Comparison of ENCODE assay signal across 7 cellular contexts in genomic region chr12:96434107-96434506, GRCh38. TPM values are rescaled to one million over a fixed set of nuclear protein-coding genes. Genes with fewer than 3 reads are reported as not detected.
DNase-seq lines count a peak whose midpoint lies in the region; ATAC-seq, FAIRE-seq and TF ChIP-seq lines count a peak whose summit lies in the region.

No MANE protein-coding gene starts in this region.

- H3K36me3 ChIP-seq in stomach = no peaks in the 10 kb centered on the region

- peak overlapping the region; percentile 2 for H3K4me3 Mint-ChIP-seq in activated CD8-positive, alpha-beta T cell treated with anti-CD3 and anti-CD28 coated beads for 36 hours

- H3K9me3 Mint-ChIP-seq in activated CD8-positive, alpha-beta T cell treated with anti-CD3 and anti-CD28 coated beads for 36 hours = peaks cover 2% of the 10 kb centered on the region

- TF ChIP-seq POLR2A in stomach (IDR thresholded peaks at IDR 0.05) = no peak

- no peak for TF ChIP-seq CTCF in activated CD8-positive, alpha-beta T cell treated with anti-CD3 and anti-CD28 coated beads for 36 hours (IDR thresholded peaks at IDR 0.05)
- TF ChIP-seq CTCF in foreskin keratinocyte (conservative IDR thresholded peaks at IDR 0.05) (no peak), stomach (IDR thresholded peaks at IDR 0.05) (no peak)

- no peak for TF ChIP-seq EP300 in stomach (IDR thresholded peaks at IDR 0.05)

- POLR2A ChIA-PET in activated CD8-positive, alpha-beta T cell treated with anti-CD3 and anti-CD28 coated beads for 36 hours (lab: Charles Lee) = interaction anchor here (0.7 to 1.3 kb wide), 3 partner anchors 13 to 528 kb away, joined by 3 to 4 read pairs (median 3); no protein-coding TSS in a partner anchor

- intact Hi-C loops in activated CD8-positive, alpha-beta T cell treated with anti-CD3 and anti-CD28 coated beads for 36 hours (cut with micrococcal nuclease) = loop anchor here (5.0 kb wide), 1 partner anchor 37 kb away; no protein-coding TSS in a partner anchor
- intact Hi-C loops in stomach (cut with DNase I; ENCODE audit: low total_unique reads) = no loop called here
- intact Hi-C loops in Right ventricle myocardium superior (cut with DNase I) = no loop called here

- peak; percentile 47 for DNase-seq in HTR-8/SVneo (ENCODE audit: insufficient read length, low spot score)
- peak; percentile 92 for DNase-seq in activated CD8-positive, alpha-beta T cell treated with anti-CD3 and anti-CD28 coated beads for 36 hours
- DNase-seq in foreskin keratinocyte = peak in 1 of 2 donors; percentile 21
- no peak for DNase-seq in stomach
- no peak for DNase-seq in COR-L47 (lab: John Stamatoyannopoulos, UW)
- no peak for DNase-seq in Right ventricle myocardium superior

- H3K9me3 ChIP-seq in stomach = no peaks in the 10 kb centered on the region

- peak overlapping the region; percentile 80 for H3K27ac Mint-ChIP-seq in activated CD8-positive, alpha-beta T cell treated with anti-CD3 and anti-CD28 coated beads for 36 hours

- peaks cover 29% of the 10 kb centered on the region for H3K4me1 Mint-ChIP-seq in activated CD8-positive, alpha-beta T cell treated with anti-CD3 and anti-CD28 coated beads for 36 hours (ENCODE audit: low read depth)

- H3K4me1 ChIP-seq in foreskin keratinocyte (peaks cover under 1% of the 10 kb centered on the region), stomach (peaks cover 0 to 11% (median 3%) of the 10 kb centered on the region in 4 donors)

- H3K27me3 ChIP-seq in foreskin keratinocyte (no peaks in the 10 kb centered on the region), stomach (no peaks in the 10 kb centered on the region)

- WGBS in stomach, 5 donors = 37 to 53% (median 51%) methylated on average over 6 of the region's 6 CpGs

- H3K27ac ChIP-seq in foreskin keratinocyte (no peak overlapping the region), stomach (peak overlapping the region in 3 of 5 donors; percentile 16 to 24 (median 17))

- no peaks in the 10 kb centered on the region for H3K27me3 Mint-ChIP-seq in activated CD8-positive, alpha-beta T cell treated with anti-CD3 and anti-CD28 coated beads for 36 hours

- H3K36me3 Mint-ChIP-seq in activated CD8-positive, alpha-beta T cell treated with anti-CD3 and anti-CD28 coated beads for 36 hours (ENCODE audit: low read depth) = peaks cover 7% of the 10 kb centered on the region

- ATAC-seq in GM19455 (IDR thresholded peaks at IDR 0.05; ENCODE audit: unreplicated experiment) (peak; percentile 64), foreskin keratinocyte (peak; percentile 16), Right ventricle myocardium superior (ENCODE audit: poor library complexity) (no peak)
- peak; percentile 97 for ATAC-seq in activated CD8-positive, alpha-beta T cell treated with anti-CD3 and anti-CD28 coated beads for 36 hours

- CTCF ChIA-PET in activated CD8-positive, alpha-beta T cell treated with anti-CD3 and anti-CD28 coated beads for 36 hours (lab: Charles Lee) = interaction anchor here (0.7 to 1.6 kb wide), 6 partner anchors 11 to 212 kb away, joined by 3 to 6 read pairs (median 3); partner anchors contain the start of gene CDK17

- no peak for FAIRE-seq in HTR-8/SVneo (lab: Jason Lieb, UNC)

- no peak overlapping the region for H3K4me3 ChIP-seq in stomach

RNA-seq across cellular contexts. Expression of gene CDK17, which starts 33.9 kb away (rescaled TPM):
- total RNA-seq in activated CD8-positive, alpha-beta T cell treated with anti-CD3 and anti-CD28 coated beads for 36 hours = 10 to 100 TPM; 28.4 to 29.0 TPM
- total RNA-seq in foreskin keratinocyte (44.0 and 51.7 TPM in 2 replicates), stomach (100 to 1,000 TPM in 2 of 5 donors, 10 to 100 TPM in 3; 33.3 to 137 (median 92.7) TPM), Right ventricle myocardium superior (15.6 TPM)
- polyA plus RNA-seq in foreskin keratinocyte (11.0 and 11.1 TPM in 2 replicates), stomach (1 to 10 TPM; 5.4 to 7.9 (median 7.8) TPM)

RNA-seq across cellular contexts. Expression of gene CFAP54, which starts 55.3 kb away (rescaled TPM):
- under 1 TPM; 0.38 to 0.45 TPM for total RNA-seq in activated CD8-positive, alpha-beta T cell treated with anti-CD3 and anti-CD28 coated beads for 36 hours
- 0.78 and 0.85 TPM in 2 replicates for total RNA-seq in foreskin keratinocyte
- 0.35 and 0.43 TPM in 2 replicates for polyA plus RNA-seq in foreskin keratinocyte
- total RNA-seq in stomach = 10 to 100 TPM in 1 of 5 donors, 1 to 10 TPM in 3, not detected in 1; 2.6 to 36.6 (median 3.8) TPM
- under 1 TPM in 2 of 3 donors, not detected in 1; 0.08 to 0.25 TPM for polyA plus RNA-seq in stomach
- total RNA-seq in Right ventricle myocardium superior = 0.13 TPM

Comparison
In these comparisons a context has a peak if more than half of its experiments do, and no peak if none do; other contexts are left out.
1. DNase-seq: peak in HTR-8/SVneo (single experiment) and activated CD8-positive, alpha-beta T cell treated with anti-CD3 and anti-CD28 coated beads for 36 hours (single experiment); none in stomach (single experiment), COR-L47 (single experiment) and Right ventricle myocardium superior (single experiment).